In the genomic region with DNA sequence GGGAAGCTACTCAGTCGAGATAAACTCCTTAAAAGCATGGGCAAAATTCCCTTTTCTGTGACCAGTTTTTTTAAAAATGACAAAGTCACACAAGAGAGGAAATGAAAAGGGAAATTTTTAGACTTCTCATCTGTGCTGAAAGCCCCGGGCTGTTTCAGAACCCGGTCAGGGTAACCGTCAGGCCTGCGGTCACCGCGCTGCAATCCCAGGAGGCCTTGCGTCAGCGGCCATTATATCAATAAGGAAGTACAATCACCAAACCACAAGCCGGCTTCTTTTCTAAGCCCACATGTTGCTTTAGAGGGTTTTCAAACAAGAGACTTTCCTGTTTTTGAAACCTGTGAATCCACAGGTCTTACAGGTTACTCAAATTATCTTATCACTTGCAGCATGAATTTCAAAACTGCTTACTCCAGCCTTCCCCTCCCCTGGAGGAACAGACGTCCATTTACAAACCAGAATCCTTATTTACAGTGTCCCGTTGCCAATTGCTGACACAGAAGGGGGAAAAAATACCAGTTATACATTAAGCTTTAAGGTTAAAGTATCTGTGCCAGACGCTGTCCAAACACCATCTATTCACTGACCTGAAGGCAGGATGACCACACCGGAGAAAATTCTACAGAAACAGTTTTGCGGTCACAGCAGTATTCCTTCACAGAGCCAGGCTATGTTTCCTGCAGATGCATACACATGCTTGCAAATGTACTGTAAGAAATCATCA, we compare ENCODE assay signal across 8 cellular contexts.
DNase-seq lines count a peak whose midpoint lies in the region; ATAC-seq, FAIRE-seq and TF ChIP-seq lines count a peak whose summit lies in the region.

No MANE protein-coding gene starts in this region.

- H3K9me3 Mint-ChIP-seq in CD8-positive, alpha-beta T cell: no peaks in the 10 kb centered on the region
- H3K9me3 Mint-ChIP-seq in IgD-negative memory B cell: peaks cover 0 to 5% (median 4%) of the 10 kb centered on the region in 3 donors
- no peaks in the 10 kb centered on the region for H3K9me3 Mint-ChIP-seq in WTC11

- H3K4me1 Mint-ChIP-seq in CD8-positive, alpha-beta T cell (ENCODE audit: low read depth): peaks cover 62% of the 10 kb centered on the region
- peaks cover 31 to 48% (median 34%) of the 10 kb centered on the region in 3 donors for H3K4me1 Mint-ChIP-seq in IgD-negative memory B cell
- peaks cover 36% of the 10 kb centered on the region for H3K4me1 Mint-ChIP-seq in WTC11

- POLR2A ChIA-PET in CD8-positive, alpha-beta T cell (lab: Charles Lee): interaction anchor here (0.6 to 2.0 kb wide), 5 partner anchors 10 to 366 kb away, joined by 3 to 11 read pairs (median 6); no protein-coding TSS in a partner anchor
- POLR2A ChIA-PET in WTC11 (lab: Charles Lee): no interaction called here

- H3K36me3 Mint-ChIP-seq in CD8-positive, alpha-beta T cell: no peaks in the 10 kb centered on the region
- H3K36me3 Mint-ChIP-seq in IgD-negative memory B cell (no peaks in the 10 kb centered on the region), WTC11 (no peaks in the 10 kb centered on the region)

- H3K4me3 ChIP-seq in CD8-positive, alpha-beta T cell (ENCODE audit: low read depth, low read length): peak overlapping the region; percentile 16
- H3K4me3 ChIP-seq in bronchial epithelial cell (ENCODE audit: low read depth, low read length) (no peak overlapping the region), lung (no peak overlapping the region)

- no peak for TF ChIP-seq CTCF in CD8-positive, alpha-beta T cell (IDR thresholded peaks at IDR 0.05)
- no peak for TF ChIP-seq CTCF in WTC11 (IDR thresholded peaks at IDR 0.05)
- TF ChIP-seq CTCF in bronchial epithelial cell (IDR thresholded peaks at IDR 0.05; ENCODE audit: insufficient read depth, low read length, severe bottlenecking): no peak
- no peak for TF ChIP-seq CTCF in lung (IDR thresholded peaks at IDR 0.05; ENCODE audit: control extremely low read depth, extremely low read depth)

- H3K27ac ChIP-seq in CD8-positive, alpha-beta T cell (ENCODE audit: low read depth, low read length): peak overlapping the region; percentile 31
- peak overlapping the region; percentile 67 for H3K27ac ChIP-seq in lung (ENCODE audit: low read depth in 1 of 2, low read length in 1 of 2)

- peaks cover 58% of the 10 kb centered on the region for H3K4me1 ChIP-seq in CD8-positive, alpha-beta T cell (ENCODE audit: insufficient read depth, low read length)
- H3K4me1 ChIP-seq in lung (ENCODE audit: control insufficient read depth in 2 of 2, insufficient read depth in 2 of 2, low read length in 2 of 2): peaks cover 5 to 16% of the 10 kb centered on the region in 2 donors

- no peaks in the 10 kb centered on the region for H3K27me3 ChIP-seq in CD8-positive, alpha-beta T cell (ENCODE audit: insufficient read depth, low read length)
- H3K27me3 ChIP-seq in bronchial epithelial cell (ENCODE audit: control insufficient read depth, insufficient read depth, low read length) (no peaks in the 10 kb centered on the region), lung (ENCODE audit: control insufficient read depth, insufficient read depth) (no peaks in the 10 kb centered on the region)

- no peaks in the 10 kb centered on the region for H3K9me3 ChIP-seq in CD8-positive, alpha-beta T cell (ENCODE audit: low read length)
- no peaks in the 10 kb centered on the region for H3K9me3 ChIP-seq in lung (ENCODE audit: control insufficient read depth in 2 of 2, insufficient read depth in 1 of 2, low read length in 1 of 2)

- 27 to 33% methylated on average over 15 of the region's 15 CpGs for WGBS in lung, 2 donors

- H3K4me3 Mint-ChIP-seq in CD8-positive, alpha-beta T cell: peak overlapping the region; percentile 64
- H3K4me3 Mint-ChIP-seq in IgD-negative memory B cell: peak overlapping the region; percentile 64 to 92 (median 66)
- H3K4me3 Mint-ChIP-seq in WTC11: no peak overlapping the region

- no peak for FAIRE-seq in bronchial epithelial cell (lab: Jason Lieb, UNC)

- peak; percentile 58 to 87 (median 83) for DNase-seq in CD8-positive, alpha-beta T cell
- DNase-seq in WTC11 (ENCODE audit: low spot score): no peak
- peak; percentile 91 for DNase-seq in bronchial epithelial cell (ENCODE audit: low read depth)
- DNase-seq in lung (ENCODE audit: low spot score): peak; percentile 82
- DNase-seq in stimulated activated CD8-positive, alpha-beta memory T cell treated with anti-CD3 and anti-CD28 coated beads, Interleukin-15, amount 100 ng/mL, for 48 hours (ENCODE audit: low read depth in 2 of 2): peak; percentile 90 to 91
- DNase-seq in NCI-H345 treated with DMSO at 0.1 percent for 48 hours (lab: John Stamatoyannopoulos, UW; ENCODE audit: unreplicated experiment): no peak

- ATAC-seq in CD8-positive, alpha-beta T cell: peak; percentile 85
- ATAC-seq in GM21447 (IDR thresholded peaks at IDR 0.05; ENCODE audit: unreplicated experiment) (peak; percentile 78), WTC11 (no peak), lung (ENCODE audit: insufficient read depth, low FRiP score) (peak; percentile 69)

- peak overlapping the region; percentile 90 for H3K27ac Mint-ChIP-seq in CD8-positive, alpha-beta T cell
- H3K27ac Mint-ChIP-seq in IgD-negative memory B cell: peak overlapping the region; percentile 89 to 96 (median 92)
- no peak overlapping the region for H3K27ac Mint-ChIP-seq in WTC11

- CTCF ChIA-PET in CD8-positive, alpha-beta T cell (lab: Charles Lee): interaction anchor here (0.8 to 1.5 kb wide), 5 partner anchors 15 to 365 kb away, joined by 3 to 7 read pairs (median 3); no protein-coding TSS in a partner anchor
- CTCF ChIA-PET in WTC11 (lab: Charles Lee): interaction anchor here (1.2 kb wide), 1 partner anchor 28 kb away, joined by 4 read pairs; no protein-coding TSS in a partner anchor

- intact Hi-C loops in CD8-positive, alpha-beta T cell (cut with DNase I, micrococcal nuclease): loop anchor here (1.0 to 5.0 kb wide), 8 partner anchors 15 to 353 kb away; partner anchors contain the start of gene IRF2BP2 (in 2 of the 2)

- no peaks in the 10 kb centered on the region for H3K27me3 Mint-ChIP-seq in CD8-positive, alpha-beta T cell (ENCODE audit: low read depth)
- H3K27me3 Mint-ChIP-seq in IgD-negative memory B cell: peaks cover 2% of the 10 kb centered on the region
- no peaks in the 10 kb centered on the region for H3K27me3 Mint-ChIP-seq in WTC11 (ENCODE audit: low read depth)

- no peaks in the 10 kb centered on the region for H3K36me3 ChIP-seq in CD8-positive, alpha-beta T cell (ENCODE audit: insufficient read depth, low read length)
- H3K36me3 ChIP-seq in bronchial epithelial cell (ENCODE audit: control insufficient read depth, insufficient read depth, low read length): no peaks in the 10 kb centered on the region
- H3K36me3 ChIP-seq in lung (ENCODE audit: control insufficient read depth in 2 of 2, insufficient read depth in 2 of 2, low read length in 2 of 2): no peaks in the 10 kb centered on the region

TF ChIP-seq in WTC11, 78 proteins besides CTCF, POLR2A, EP300 and RAD21:
- no peak for TF ChIP-seq FOXP1 (CRISPR knock-in tag; IDR thresholded peaks at IDR 0.05; ENCODE audit: borderline replicate concordance)
- TF ChIP-seq GABPB1 (CRISPR knock-in tag; IDR thresholded peaks at IDR 0.05): peak; percentile 98
- TF ChIP-seq IRF2 (CRISPR knock-in tag; IDR thresholded peaks at IDR 0.05; ENCODE audit: borderline replicate concordance, low read depth): no peak
- no peak for TF ChIP-seq NFYB (CRISPR knock-in tag; conservative IDR thresholded peaks at IDR 0.05; ENCODE audit: low read depth)
- TF ChIP-seq NFE2L1 (CRISPR knock-in tag; IDR thresholded peaks at IDR 0.05): no peak
- no peak for TF ChIP-seq CREB1 (CRISPR knock-in tag; IDR thresholded peaks at IDR 0.05)

Comparison
In these comparisons a context has a peak if more than half of its experiments do, and no peak if none do; other contexts are left out.
1. DNase-seq: peak in CD8-positive, alpha-beta T cell (7 of 7), bronchial epithelial cell (single experiment), lung (single experiment) and stimulated activated CD8-positive, alpha-beta memory T cell treated with anti-CD3 and anti-CD28 coated beads, Interleukin-15, amount 100 ng/mL, for 48 hours (2 of 2); none in WTC11 (single experiment) and NCI-H345 treated with DMSO at 0.1 percent for 48 hours (single experiment).